9 cellular contexts compared by ENCODE assay signal in genomic region chr2:219125225-219125885, GRCh38. TPM values are rescaled to one million over a fixed set of nuclear protein-coding genes. Genes with fewer than 3 reads are reported as not detected.
DNase-seq lines count a peak whose midpoint lies in the region; ATAC-seq and TF ChIP-seq lines count a peak whose summit lies in the region.
"Had no signal": no experiment of that assay in that cellular context is flagged by ENCODE, and none has a peak within 500 bp of the region (broad histone marks: within the 10 kb centered on the region; RNA-seq: fewer than 3 reads in every experiment).

No MANE protein-coding gene starts in this region.

- DNase-seq in KBM-7 (peak; percentile 20), mucosa of gallbladder (ENCODE audit: low spot score) (peak; percentile 28), NCI-H128 (lab: John Stamatoyannopoulos, UW; ENCODE audit: unreplicated experiment) (no peak)
- DNase-seq in central memory CD8-positive, alpha-beta T cell (ENCODE audit: low spot score in 2 of 2): no peak

- H3K27ac Mint-ChIP-seq in central memory CD8-positive, alpha-beta T cell (ENCODE audit: low read depth): peak overlapping the region; percentile 10

- no peak for TF ChIP-seq CTCF in C4-2B (conservative IDR thresholded peaks at IDR 0.05)

- H3K27me3 Mint-ChIP-seq in central memory CD8-positive, alpha-beta T cell: no peaks in the 10 kb centered on the region

- H3K36me3 Mint-ChIP-seq in central memory CD8-positive, alpha-beta T cell (ENCODE audit: insufficient read depth): peaks cover 4% of the 10 kb centered on the region

- no peak overlapping the region for H3K4me3 Mint-ChIP-seq in central memory CD8-positive, alpha-beta T cell

- H3K9me3 Mint-ChIP-seq in central memory CD8-positive, alpha-beta T cell: no peaks in the 10 kb centered on the region

- in situ Hi-C loops in KBM-7 (cut with MboI; ENCODE audit: low pct_unique_long_range_greater_than_20kb, low sequenced_read_pairs): no loop called here

- ATAC-seq in central memory CD8-positive, alpha-beta T cell (replicated peaks; ENCODE audit: extremely low read depth, poor library complexity, severe bottlenecking): no peak
- ATAC-seq in GM21367 (IDR thresholded peaks at IDR 0.05; ENCODE audit: unreplicated experiment): no peak
- no peak for ATAC-seq in HG02973 (IDR thresholded peaks at IDR 0.05; ENCODE audit: unreplicated experiment)
- ATAC-seq in HG02588 (IDR thresholded peaks at IDR 0.05; ENCODE audit: unreplicated experiment): no peak

- H3K4me1 Mint-ChIP-seq in central memory CD8-positive, alpha-beta T cell: peaks cover 42% of the 10 kb centered on the region

- peak overlapping the region; percentile 86 for H3K27ac ChIP-seq in C4-2B
- H3K27ac ChIP-seq: neutrophil had no signal

RNA-seq across cellular contexts. Expression of gene NHEJ1, which starts 35.3 kb away (rescaled TPM):
- 8.7 TPM for total RNA-seq in mucosa of gallbladder

RNA-seq across cellular contexts. Expression of gene SLC23A3, which starts 44.5 kb away (rescaled TPM):
- 4.7 TPM for total RNA-seq in mucosa of gallbladder

RNA-seq across cellular contexts. Expression of gene CNPPD1, which starts 51.4 kb away (rescaled TPM):
- 81.2 TPM for total RNA-seq in mucosa of gallbladder

RNA-seq across cellular contexts. Expression of gene RETREG2, which starts 52.7 kb away (rescaled TPM):
- 116 TPM for total RNA-seq in mucosa of gallbladder

Comparison
In these comparisons a context has a peak if more than half of its experiments do, and no peak if none do; other contexts are left out.
1. DNase-seq: peak in KBM-7 (single experiment) and mucosa of gallbladder (single experiment); none in central memory CD8-positive, alpha-beta T cell (0 of 2) and NCI-H128 (single experiment).